In genomic region chrX:31356501-31357263, GRCh38 we compare ENCODE assay signal across 1 cellular context.
TF ChIP-seq lines count a peak whose summit lies in the region.

No MANE protein-coding gene starts in this region.

TF ChIP-seq in HepG2, 621 proteins besides CTCF, POLR2A, EP300 and RAD21 (continued from another document):
- TF ChIP-seq RNF219 (CRISPR knock-in tag; IDR thresholded peaks at IDR 0.05) (no peak), MAX (IDR thresholded peaks at IDR 0.05) (no peak; the same call in 1 of the 2 replicates), CREM (IDR thresholded peaks at IDR 0.05) (peak; percentile 62), CREM (CRISPR knock-in tag; IDR thresholded peaks at IDR 0.05) (no peak), HINFP (CRISPR knock-in tag; IDR thresholded peaks at IDR 0.05; ENCODE audit: low read depth) (no peak), PHB2 (IDR thresholded peaks at IDR 0.05; ENCODE audit: partially characterized antibody) (no peak), TEF (CRISPR knock-in tag; IDR thresholded peaks at IDR 0.05) (peak; percentile 60; the same call in 1 of the 2 replicates), TCF7 (IDR thresholded peaks at IDR 0.05; ENCODE audit: low read depth) (peak; percentile 68), ZNF781 (CRISPR knock-in tag; IDR thresholded peaks at IDR 0.05; ENCODE audit: borderline replicate concordance, not compliant biosample characterization) (no peak), RARA (CRISPR knock-in tag; IDR thresholded peaks at IDR 0.05) (peak; percentile 55), ZNF646 (CRISPR knock-in tag; IDR thresholded peaks at IDR 0.05) (no peak), DMAP1 (CRISPR knock-in tag; IDR thresholded peaks at IDR 0.05) (no peak), SRY (CRISPR knock-in tag; IDR thresholded peaks at IDR 0.05) (no peak), HBP1 (CRISPR knock-in tag; IDR thresholded peaks at IDR 0.05; ENCODE audit: low read depth) (no peak), SP140L (CRISPR knock-in tag; IDR thresholded peaks at IDR 0.05; ENCODE audit: borderline replicate concordance) (no peak), ATF3 (CRISPR knock-in tag; IDR thresholded peaks at IDR 0.05) (no peak), ZNF512B (CRISPR knock-in tag; IDR thresholded peaks at IDR 0.05; ENCODE audit: borderline replicate concordance) (no peak), SOX6 (IDR thresholded peaks at IDR 0.05) (no peak), SOX6 (CRISPR knock-in tag; IDR thresholded peaks at IDR 0.05) (peak; percentile 88), ZNF224 (CRISPR knock-in tag; IDR thresholded peaks at IDR 0.05) (no peak), ZBTB1 (CRISPR knock-in tag; IDR thresholded peaks at IDR 0.05; ENCODE audit: borderline replicate concordance) (no peak), KMT2A (CRISPR knock-in tag; IDR thresholded peaks at IDR 0.05) (no peak), ZNF576 (CRISPR knock-in tag; IDR thresholded peaks at IDR 0.05) (no peak), TBX3 (IDR thresholded peaks at IDR 0.05; ENCODE audit: borderline replicate concordance) (peak; percentile 41; the same call in 1 of the 2 replicates)
